ENCODE assay signal across 25 cellular contexts in the genomic region with DNA sequence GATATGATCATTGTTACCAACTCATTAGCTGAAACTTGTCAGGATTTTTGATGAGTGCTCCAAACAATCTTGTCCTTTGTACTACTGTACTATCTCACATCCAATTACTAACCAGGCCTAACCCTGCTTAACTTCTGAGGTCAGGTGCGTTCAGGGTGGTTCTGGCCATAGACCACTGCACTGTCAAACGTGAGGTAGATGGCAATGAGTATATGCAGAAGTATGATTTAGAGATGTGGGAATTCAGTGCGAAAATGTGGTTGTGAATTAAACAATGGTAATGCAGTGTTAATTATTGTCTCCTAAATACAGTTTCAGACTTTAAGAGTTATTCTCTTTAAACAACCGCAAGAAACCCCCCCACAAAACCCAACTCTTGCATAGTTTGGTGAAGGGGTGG.
"Had no signal": no experiment of that assay in that cellular context is flagged by ENCODE, and none has a peak within 500 bp of the region (broad histone marks: within the 10 kb centered on the region; RNA-seq: fewer than 3 reads in every experiment).

No MANE protein-coding gene starts in this region.

- H3K27ac ChIP-seq: brain microvascular endothelial cell, foreskin keratinocyte, lower lobe of right lung, neural progenitor cell, tibial nerve, VCaP had no signal

- H3K27ac Mint-ChIP-seq: activated T-cell treated with anti-CD3 and anti-CD28 coated beads, Interleukin-2, amount 50 U/mL, for 72 hours; neural progenitor cell; stimulated activated effector memory CD8-positive, alpha-beta T cell treated with anti-CD3 and anti-CD28 coated beads, Interleukin-12 subunit alpha, Interleukin-12 subunit beta, amount 100 ng/mL, for 72 hours; stimulated activated naive CD8-positive, alpha-beta T cell treated with anti-CD3 and anti-CD28 coated beads, Interleukin-15, amount 100 ng/mL, for 72 hours had no signal

- ATAC-seq: activated T-cell treated with anti-CD3 and anti-CD28 coated beads, Interleukin-2, amount 50 U/mL, for 72 hours; foreskin keratinocyte; left lobe of liver; lower lobe of right lung; mucosa of descending colon; sciatic nerve; stimulated activated effector memory CD8-positive, alpha-beta T cell treated with anti-CD3 and anti-CD28 coated beads, Interleukin-12 subunit alpha, Interleukin-12 subunit beta, amount 100 ng/mL, for 72 hours; stimulated activated naive CD8-positive, alpha-beta T cell treated with anti-CD3 and anti-CD28 coated beads, Interleukin-15, amount 100 ng/mL, for 72 hours had no signal

- H3K36me3 ChIP-seq: brain microvascular endothelial cell, lower lobe of right lung, neural progenitor cell, tibial nerve had no signal

- H3K27me3 Mint-ChIP-seq: naive B cell; stimulated activated naive CD8-positive, alpha-beta T cell treated with anti-CD3 and anti-CD28 coated beads, Interleukin-15, amount 100 ng/mL, for 72 hours had no signal

- H3K27me3 ChIP-seq: brain microvascular endothelial cell, foreskin keratinocyte, neural progenitor cell, tibial nerve had no signal

- H3K36me3 Mint-ChIP-seq: naive B cell; neural progenitor cell; stimulated activated effector memory CD8-positive, alpha-beta T cell treated with anti-CD3 and anti-CD28 coated beads, Interleukin-12 subunit alpha, Interleukin-12 subunit beta, amount 100 ng/mL, for 72 hours had no signal

- H3K9me3 Mint-ChIP-seq: activated T-cell treated with anti-CD3 and anti-CD28 coated beads, Interleukin-2, amount 50 U/mL, for 72 hours; naive B cell; neural progenitor cell; stimulated activated effector memory CD8-positive, alpha-beta T cell treated with anti-CD3 and anti-CD28 coated beads, Interleukin-12 subunit alpha, Interleukin-12 subunit beta, amount 100 ng/mL, for 72 hours; stimulated activated naive CD8-positive, alpha-beta T cell treated with anti-CD3 and anti-CD28 coated beads, Interleukin-15, amount 100 ng/mL, for 72 hours had no signal

- H3K9me3 ChIP-seq: lower lobe of right lung, mucosa of descending colon, tibial nerve had no signal

- H3K4me1 Mint-ChIP-seq: neural progenitor cell had no signal

- H3K4me3 ChIP-seq: lower lobe of right lung, mucosa of descending colon, neural progenitor cell, tibial nerve had no signal

- DNase-seq: activated CD4-positive, alpha-beta T cell treated with anti-CD3 and anti-CD28 coated beads, Interleukin-2, amount 50 U/mL, for 48 hours; activated CD4-positive, CD25-positive, alpha-beta regulatory T cell treated with anti-CD3 and anti-CD28 coated beads, Interleukin-2, amount 50 U/mL, for 72 hours; activated effector memory CD4-positive, alpha-beta T cell treated with Interleukin-2 at 50 U/mL for 16 hours; activated naive CD4-positive, alpha-beta T cell treated with anti-CD3 and anti-CD28 coated beads, Interleukin-2, amount 50 U/mL, for 16 hours; activated T-cell treated with anti-CD3 and anti-CD28 coated beads, Interleukin-2, amount 50 U/mL, for 72 hours; aorta; brain microvascular endothelial cell; central memory CD4-positive, alpha-beta T cell; dermis blood vessel endothelial cell; effector CD8-positive, alpha-beta T cell; kidney; lower lobe of right lung; mesendoderm; mucosa of descending colon; naive B cell; small intestine; stimulated activated CD4-positive, alpha-beta T cell treated with anti-CD3 and anti-CD28 coated beads, Interleukin-2, amount 100 ng/mL, for 24 hours; stimulated activated naive CD8-positive, alpha-beta T cell treated with anti-CD3 and anti-CD28 coated beads, Interleukin-15, amount 100 ng/mL, for 72 hours had no signal

- H3K4me3 Mint-ChIP-seq: activated T-cell treated with anti-CD3 and anti-CD28 coated beads, Interleukin-2, amount 50 U/mL, for 72 hours; naive B cell; neural progenitor cell; stimulated activated effector memory CD8-positive, alpha-beta T cell treated with anti-CD3 and anti-CD28 coated beads, Interleukin-12 subunit alpha, Interleukin-12 subunit beta, amount 100 ng/mL, for 72 hours; stimulated activated naive CD8-positive, alpha-beta T cell treated with anti-CD3 and anti-CD28 coated beads, Interleukin-15, amount 100 ng/mL, for 72 hours had no signal
